21 cellular contexts compared by ENCODE assay signal in genomic region chr20:19408971-19409370, GRCh38.
"Had no signal": no experiment of that assay in that cellular context is flagged by ENCODE, and none has a peak within 500 bp of the region (broad histone marks: within the 10 kb centered on the region; RNA-seq: fewer than 3 reads in every experiment).

No MANE protein-coding gene starts in this region.

- H3K9me3 Mint-ChIP-seq: activated CD4-positive, alpha-beta memory T cell treated with anti-CD3 and anti-CD28 coated beads for 36 hours; neural crest cell had no signal

- H3K27ac Mint-ChIP-seq: activated CD4-positive, alpha-beta memory T cell treated with anti-CD3 and anti-CD28 coated beads for 36 hours; activated naive CD4-positive, alpha-beta T cell treated with anti-CD3 and anti-CD28 coated beads, Interleukin-2, amount 50 U/mL, for 72 hours; activated T-helper 1 cell treated with anti-CD3 and anti-CD28 coated beads, Interleukin-12 subunit alpha, Interleukin-12 subunit beta, Interleukin-2, Interleukin-4 antibody, amounts not matched to agents 30 ng/mL and 10 ng/mL and 1 ng/mL, durations not matched to agents 14 hours and 24 hours and 36 hours; effector memory CD8-positive, alpha-beta T cell; stimulated activated naive CD8-positive, alpha-beta T cell treated with anti-CD3 and anti-CD28 coated beads, Interleukin-15, amount 100 ng/mL, for 72 hours; T-helper 17 cell had no signal

- H3K36me3 ChIP-seq: adrenal gland, prostate gland, right atrium auricular region, upper lobe of right lung had no signal

- DNase-seq: activated CD4-positive, alpha-beta memory T cell treated with anti-CD3 and anti-CD28 coated beads for 36 hours; activated CD4-positive, alpha-beta T cell treated with anti-CD3 and anti-CD28 coated beads for 1 hour; activated gamma-delta T cell treated with Interleukin-2 at 50 U/mL for 16 hours; activated T-cell treated with anti-CD3 and anti-CD28 coated beads for 4 hours; adrenal gland; effector memory CD8-positive, alpha-beta T cell; foreskin melanocyte; glutamatergic neuron; kidney; mammary epithelial cell; stimulated activated CD4-positive, alpha-beta T cell treated with anti-CD3 and anti-CD28 coated beads, Interleukin-15, amount 100 ng/mL, for 24 hours; stimulated activated CD4-positive, alpha-beta T cell treated with anti-CD3 and anti-CD28 coated beads, Interleukin-2, amount 100 ng/mL, for 48 hours; stimulated activated naive CD8-positive, alpha-beta T cell treated with anti-CD3 and anti-CD28 coated beads, Interleukin-15, amount 100 ng/mL, for 72 hours; T-helper 17 cell; upper lobe of right lung had no signal

- H3K4me3 ChIP-seq: adrenal gland, prostate gland, right atrium auricular region, upper lobe of right lung had no signal

- H3K4me1 Mint-ChIP-seq: neural crest cell; stimulated activated naive CD8-positive, alpha-beta T cell treated with anti-CD3 and anti-CD28 coated beads, Interleukin-15, amount 100 ng/mL, for 72 hours; T-helper 17 cell had no signal

- H3K36me3 Mint-ChIP-seq: activated CD4-positive, alpha-beta memory T cell treated with anti-CD3 and anti-CD28 coated beads for 36 hours; activated naive CD4-positive, alpha-beta T cell treated with anti-CD3 and anti-CD28 coated beads, Interleukin-2, amount 50 U/mL, for 72 hours had no signal

- H3K9me3 ChIP-seq: adrenal gland, prostate gland, right atrium auricular region, upper lobe of right lung had no signal

- H3K4me3 Mint-ChIP-seq: activated CD4-positive, alpha-beta memory T cell treated with anti-CD3 and anti-CD28 coated beads for 36 hours; activated T-helper 1 cell treated with anti-CD3 and anti-CD28 coated beads, Interleukin-12 subunit alpha, Interleukin-12 subunit beta, Interleukin-2, Interleukin-4 antibody, amounts not matched to agents 30 ng/mL and 10 ng/mL and 1 ng/mL, durations not matched to agents 14 hours and 24 hours and 36 hours; effector memory CD8-positive, alpha-beta T cell; neural crest cell; stimulated activated naive CD8-positive, alpha-beta T cell treated with anti-CD3 and anti-CD28 coated beads, Interleukin-15, amount 100 ng/mL, for 72 hours; T-helper 17 cell had no signal

- H3K27me3 Mint-ChIP-seq: activated CD4-positive, alpha-beta memory T cell treated with anti-CD3 and anti-CD28 coated beads for 36 hours; T-helper 17 cell had no signal

- ATAC-seq: activated naive CD4-positive, alpha-beta T cell treated with anti-CD3 and anti-CD28 coated beads, Interleukin-2, amount 50 U/mL, for 72 hours; effector memory CD8-positive, alpha-beta T cell; left lobe of liver; stimulated activated naive CD8-positive, alpha-beta T cell treated with anti-CD3 and anti-CD28 coated beads, Interleukin-15, amount 100 ng/mL, for 72 hours; T-helper 17 cell; upper lobe of right lung had no signal

- H3K4me1 ChIP-seq: adrenal gland, prostate gland, right atrium auricular region, upper lobe of right lung had no signal

- H3K27ac ChIP-seq: adrenal gland, prostate gland, right atrium auricular region, upper lobe of right lung had no signal

- H3K27me3 ChIP-seq: adrenal gland, right atrium auricular region, upper lobe of right lung had no signal
